8 cellular contexts compared by ENCODE assay signal in the genomic region with DNA sequence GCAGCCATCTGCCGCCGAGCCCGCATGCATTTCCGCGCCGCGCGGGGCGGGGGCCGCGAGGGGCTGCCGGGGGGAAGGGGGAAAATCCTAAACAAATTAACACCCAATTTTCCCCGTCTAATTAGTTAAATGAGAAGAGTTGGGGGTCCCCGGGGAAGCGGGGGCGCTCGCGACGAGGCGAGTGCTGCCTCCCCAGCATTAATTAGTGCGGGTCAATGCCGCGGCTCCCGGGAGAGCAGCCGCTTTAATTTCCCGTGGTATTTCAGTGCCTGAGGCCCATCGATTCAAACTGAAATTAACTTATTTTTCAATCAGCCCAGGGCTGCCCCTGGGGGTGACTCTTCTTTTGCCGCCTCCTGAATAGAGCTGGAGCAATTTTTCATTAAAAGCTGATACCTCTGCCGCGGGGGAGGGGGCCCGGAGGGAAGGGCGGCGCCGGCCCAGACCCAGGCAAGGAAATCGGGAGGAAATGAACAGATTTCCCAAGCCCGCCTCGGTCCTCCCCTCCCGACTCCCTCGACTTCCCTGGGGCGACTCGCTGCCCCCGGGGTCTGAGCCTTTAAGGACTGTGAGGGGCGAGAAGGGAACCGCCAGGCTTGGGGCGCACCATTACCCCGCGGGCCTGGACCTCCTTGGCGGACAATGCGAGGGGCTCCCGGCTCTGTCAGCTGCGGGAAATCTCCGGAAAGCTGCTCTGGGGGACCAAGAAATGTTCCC. TPM values are rescaled to one million over a fixed set of nuclear protein-coding genes. Genes with fewer than 3 reads are reported as not detected.
DNase-seq lines count a peak whose midpoint lies in the region; TF ChIP-seq lines count a peak whose summit lies in the region.

No MANE protein-coding gene starts in this region.

- H3K4me1 ChIP-seq in mesendoderm (ENCODE audit: control insufficient read depth, low read depth, low read length): no peaks in the 10 kb centered on the region
- H3K4me1 ChIP-seq in vagina: peaks cover 18% of the 10 kb centered on the region

- H3K18ac ChIP-seq in mesendoderm (ENCODE audit: low read length): no peak overlapping the region

- H2BK120ac ChIP-seq in mesendoderm (ENCODE audit: low read depth, low read length): no peak overlapping the region

- CTCF ChIA-PET in activated naive CD4-positive, alpha-beta T cell treated with anti-CD3 and anti-CD28 coated beads, Interleukin-2, amount 10 ng/mL, durations not matched to agents 7 days and 5 days (lab: Charles Lee): interaction anchor here (0.8 to 1.5 kb wide), 7 partner anchors 9 to 147 kb away, joined by 3 to 4 read pairs (median 3); no protein-coding TSS in a partner anchor
- CTCF ChIA-PET in MCF 10A (lab: Yijun Ruan, JAX): interaction anchor here (0.5 to 6.6 kb wide), 11 partner anchors 9 to 1291 kb away, joined by 3 to 55 read pairs (median 7); a partner anchor contains a TSS

- no peak overlapping the region for H2AK5ac ChIP-seq in mesendoderm (ENCODE audit: low read length)

- no peak for DNase-seq in activated naive CD4-positive, alpha-beta T cell treated with anti-CD3 and anti-CD28 coated beads, Interleukin-2, amount 10 ng/mL, durations not matched to agents 7 days and 5 days
- DNase-seq in activated naive CD4-positive, alpha-beta T cell (lab: John Stamatoyannopoulos, UW): no peak
- no peak for DNase-seq in MCF 10A (ENCODE audit: unreplicated experiment)
- no peak for DNase-seq in mesendoderm
- no peak for DNase-seq in vagina (ENCODE audit: extremely low spot score in 2 of 2)
- DNase-seq in NCI-H1048 (lab: John Stamatoyannopoulos, UW): no peak
- DNase-seq in OCI-M1 (lab: John Stamatoyannopoulos, UW): no peak
- no peak for DNase-seq in NCI-H2107 (lab: John Stamatoyannopoulos, UW)

- H3K9me3 ChIP-seq in vagina: no peaks in the 10 kb centered on the region

- intact Hi-C loops in MCF 10A (cut with micrococcal nuclease): loop anchor here (1.0 kb wide), 1 partner anchor 147 kb away; no protein-coding TSS in a partner anchor
- intact Hi-C loops in vagina (cut with DNase I): loop anchor here (5.0 kb wide), 1 partner anchor 146 kb away; no protein-coding TSS in a partner anchor

- H3K27me3 Mint-ChIP-seq in activated naive CD4-positive, alpha-beta T cell treated with anti-CD3 and anti-CD28 coated beads, Interleukin-2, amount 10 ng/mL, durations not matched to agents 7 days and 5 days: peaks cover 59% of the 10 kb centered on the region
- H3K27me3 Mint-ChIP-seq in MCF 10A (ENCODE audit: insufficient read depth, unreplicated experiment): no peaks in the 10 kb centered on the region

- WGBS in mesendoderm (ENCODE audit: extremely low coverage, insufficient coverage, low lambda C conversion rate): no CpG with 5 or more reads among the region's 52 CpGs

- H3K23ac ChIP-seq in mesendoderm (ENCODE audit: low read length): no peak overlapping the region

- TF ChIP-seq POLR2A in vagina (IDR thresholded peaks at IDR 0.05): no peak

- no peaks in the 10 kb centered on the region for H3K36me3 Mint-ChIP-seq in activated naive CD4-positive, alpha-beta T cell treated with anti-CD3 and anti-CD28 coated beads, Interleukin-2, amount 10 ng/mL, durations not matched to agents 7 days and 5 days
- H3K36me3 Mint-ChIP-seq in MCF 10A (ENCODE audit: insufficient read depth, unreplicated experiment): no peaks in the 10 kb centered on the region

- no peak overlapping the region for H4K8ac ChIP-seq in mesendoderm (ENCODE audit: low read depth, low read length)

- H3K9ac ChIP-seq in mesendoderm (ENCODE audit: low read length): peak overlapping the region; percentile 47

- H3K27ac ChIP-seq in mesendoderm (ENCODE audit: low read depth, low read length) (no peak overlapping the region), vagina (no peak overlapping the region)

- H3K27ac Mint-ChIP-seq in activated naive CD4-positive, alpha-beta T cell treated with anti-CD3 and anti-CD28 coated beads, Interleukin-2, amount 10 ng/mL, durations not matched to agents 7 days and 5 days: no peak overlapping the region
- H3K27ac Mint-ChIP-seq in MCF 10A (ENCODE audit: low read depth, unreplicated experiment): no peak overlapping the region

- H3K56ac ChIP-seq in mesendoderm (ENCODE audit: low read length): peak overlapping the region; percentile 81

- no peaks in the 10 kb centered on the region for H3K79me1 ChIP-seq in mesendoderm (ENCODE audit: low read length)

- H3K4me3 ChIP-seq in mesendoderm (ENCODE audit: low read length) (peak overlapping the region; percentile 23), vagina (peak overlapping the region; percentile 57 to 62)

- H3K4me3 Mint-ChIP-seq in activated naive CD4-positive, alpha-beta T cell treated with anti-CD3 and anti-CD28 coated beads, Interleukin-2, amount 10 ng/mL, durations not matched to agents 7 days and 5 days: peak overlapping the region; percentile 76
- peak overlapping the region; percentile 61 for H3K4me3 Mint-ChIP-seq in MCF 10A (ENCODE audit: unreplicated experiment)

- peaks cover 12% of the 10 kb centered on the region for H3K4me1 Mint-ChIP-seq in activated naive CD4-positive, alpha-beta T cell treated with anti-CD3 and anti-CD28 coated beads, Interleukin-2, amount 10 ng/mL, durations not matched to agents 7 days and 5 days
- peaks cover 10% of the 10 kb centered on the region for H3K4me1 Mint-ChIP-seq in MCF 10A (ENCODE audit: insufficient read depth, unreplicated experiment)

- no peak for TF ChIP-seq CTCF in MCF 10A (IDR thresholded peaks at IDR 0.05; ENCODE audit: unreplicated experiment)
- no peak for TF ChIP-seq CTCF in vagina (IDR thresholded peaks at IDR 0.05)

- H2BK5ac ChIP-seq in mesendoderm (ENCODE audit: low read length): no peak overlapping the region

- H3K36me3 ChIP-seq in mesendoderm (ENCODE audit: control insufficient read depth, insufficient read depth, low read length) (no peaks in the 10 kb centered on the region), vagina (no peaks in the 10 kb centered on the region)

- peaks cover 7% of the 10 kb centered on the region for H3K27me3 ChIP-seq in mesendoderm (ENCODE audit: insufficient read depth, low read length, poor library complexity)
- no peaks in the 10 kb centered on the region for H3K27me3 ChIP-seq in vagina

- H2BK15ac ChIP-seq in mesendoderm (replicated peaks; ENCODE audit: low read depth): no peak overlapping the region

- H3K4me2 ChIP-seq in mesendoderm (ENCODE audit: low read length): peak overlapping the region; percentile 71

- H3K4ac ChIP-seq in mesendoderm (ENCODE audit: low read depth, low read length): no peak overlapping the region

- POLR2A ChIA-PET in MCF 10A (lab: Yijun Ruan, JAX): interaction anchor here (1.2 kb wide), 1 partner anchor 44 kb away, joined by 5 read pairs; a partner anchor contains a TSS

- no peak overlapping the region for H4K5ac ChIP-seq in mesendoderm (ENCODE audit: low read length)

- H3K9me3 Mint-ChIP-seq in activated naive CD4-positive, alpha-beta T cell treated with anti-CD3 and anti-CD28 coated beads, Interleukin-2, amount 10 ng/mL, durations not matched to agents 7 days and 5 days: no peaks in the 10 kb centered on the region
- H3K9me3 Mint-ChIP-seq in MCF 10A (ENCODE audit: unreplicated experiment): no peaks in the 10 kb centered on the region

- BruUV-seq in MCF 10A (replicated peaks; lab: Mats Ljungman, UMichigan): no TSS peak

- H3K79me2 ChIP-seq in mesendoderm (ENCODE audit: control insufficient read depth, insufficient read depth, low read length): no peaks in the 10 kb centered on the region

RNA-seq across cellular contexts. Expression of a gene that starts 18.9 kb away (rescaled TPM):
- total RNA-seq in MCF 10A (2022): not detected in 2 replicates
- 0.08 TPM for polyA plus RNA-seq in mesendoderm (2013, experiment 1 of 2)
- 0.04 TPM for polyA plus RNA-seq in mesendoderm (2013, experiment 2 of 2)
- not detected for total RNA-seq in vagina

RNA-seq across cellular contexts. Expression of a gene that starts 44.6 kb away (rescaled TPM):
- total RNA-seq in MCF 10A (2022) (26.6 and 30.8 TPM in 2 replicates), vagina (52.3 TPM)
- 29.6 TPM for polyA plus RNA-seq in mesendoderm (2013, experiment 1 of 2)
- 29.9 TPM for polyA plus RNA-seq in mesendoderm (2013, experiment 2 of 2)
